ENCODE assay signal across 11 cellular contexts in the genomic region with DNA sequence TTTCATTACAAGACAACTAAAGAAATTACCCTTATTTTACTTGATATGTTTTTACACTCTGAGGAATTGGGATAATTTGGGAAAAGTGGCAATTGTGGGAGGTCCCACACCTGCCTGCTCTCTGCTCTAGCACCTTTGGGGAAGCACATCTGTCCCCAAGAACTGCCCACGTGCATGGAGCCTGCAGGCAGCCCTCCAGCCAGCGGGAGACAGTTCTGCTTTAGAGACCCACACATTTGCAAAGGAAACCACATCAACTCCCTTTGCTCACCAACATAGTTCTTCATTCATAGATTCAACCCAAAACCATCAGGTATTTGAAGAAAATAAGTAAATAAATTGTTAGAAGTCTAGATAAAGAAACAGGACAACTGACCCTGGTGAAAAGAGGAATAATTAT.
DNase-seq lines count a peak whose midpoint lies in the region; ATAC-seq lines count a peak whose summit lies in the region.
"Had no signal": no experiment of that assay in that cellular context is flagged by ENCODE, and none has a peak within 500 bp of the region (broad histone marks: within the 10 kb centered on the region; RNA-seq: fewer than 3 reads in every experiment).

No MANE protein-coding gene starts in this region.

- DNase-seq in medulla oblongata (ENCODE audit: extremely low spot score): peak; percentile 58
- no peak for DNase-seq in DMS 273 treated with DMSO at 0.1 percent for 48 hours (lab: John Stamatoyannopoulos, UW)
- no peak for DNase-seq in T-helper 9 cell
- no peak for DNase-seq in NCI-H2171 (lab: John Stamatoyannopoulos, UW)
- DNase-seq: CD8-positive, alpha-beta T cell; NCI-H524 treated with DMSO at 0.1 percent for 48 hours; psoas muscle had no signal

- ATAC-seq in GM18517 (IDR thresholded peaks at IDR 0.05; ENCODE audit: unreplicated experiment) (peak; percentile 61), GM21717 (IDR thresholded peaks at IDR 0.05; ENCODE audit: unreplicated experiment) (peak; percentile 77), HG03521 (IDR thresholded peaks at IDR 0.05; ENCODE audit: unreplicated experiment) (peak; percentile 67), GM19452 (IDR thresholded peaks at IDR 0.05; ENCODE audit: unreplicated experiment) (no peak)
- ATAC-seq: CD8-positive, alpha-beta T cell; psoas muscle had no signal
